Comparison of ENCODE assay signal across 8 cellular contexts in the genomic region with DNA sequence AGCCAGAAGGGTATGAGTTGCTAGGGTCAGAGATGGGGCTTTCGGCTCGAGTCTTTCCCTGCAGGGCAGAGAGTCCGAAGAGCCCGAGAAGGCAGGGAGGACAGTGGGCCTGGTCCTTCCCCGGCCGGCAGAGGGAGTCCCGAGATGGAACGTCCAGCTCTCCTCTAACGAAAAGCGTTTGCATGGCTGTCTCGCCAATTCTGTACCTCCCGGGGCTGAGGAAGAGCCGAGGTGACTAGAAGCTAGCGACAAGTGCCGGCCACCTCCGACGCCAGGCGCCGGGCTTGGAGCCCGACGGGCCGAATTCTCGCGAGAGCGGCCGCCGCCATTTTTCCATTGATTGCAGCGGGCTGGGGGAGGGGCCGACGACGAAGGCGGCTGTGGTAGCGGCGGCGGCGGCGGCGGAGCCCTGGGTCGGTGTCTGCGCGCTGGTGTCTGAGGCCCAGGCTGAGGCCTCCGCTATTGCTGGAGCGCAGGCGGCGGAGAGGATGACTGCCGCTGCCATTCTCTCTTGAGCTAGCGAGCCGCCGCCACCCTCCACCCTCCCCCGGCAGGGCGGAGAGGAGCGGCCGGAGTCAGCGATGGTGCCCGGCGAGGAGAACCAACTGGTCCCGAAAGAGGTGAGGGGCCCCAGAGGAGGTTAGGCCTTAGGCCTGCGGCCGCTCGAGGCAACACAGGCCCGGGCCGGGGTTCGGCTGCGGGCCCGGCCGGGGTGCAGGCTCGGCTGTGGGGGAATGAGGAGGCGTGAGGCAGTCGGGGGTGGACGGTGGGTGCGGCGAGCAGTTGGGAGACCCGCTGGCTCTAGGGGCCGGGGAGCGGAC. TPM values are rescaled to one million over a fixed set of nuclear protein-coding genes. Genes with fewer than 3 reads are reported as not detected.
DNase-seq lines count a peak whose midpoint lies in the region; ATAC-seq and TF ChIP-seq lines count a peak whose summit lies in the region.

A gene with protein sequence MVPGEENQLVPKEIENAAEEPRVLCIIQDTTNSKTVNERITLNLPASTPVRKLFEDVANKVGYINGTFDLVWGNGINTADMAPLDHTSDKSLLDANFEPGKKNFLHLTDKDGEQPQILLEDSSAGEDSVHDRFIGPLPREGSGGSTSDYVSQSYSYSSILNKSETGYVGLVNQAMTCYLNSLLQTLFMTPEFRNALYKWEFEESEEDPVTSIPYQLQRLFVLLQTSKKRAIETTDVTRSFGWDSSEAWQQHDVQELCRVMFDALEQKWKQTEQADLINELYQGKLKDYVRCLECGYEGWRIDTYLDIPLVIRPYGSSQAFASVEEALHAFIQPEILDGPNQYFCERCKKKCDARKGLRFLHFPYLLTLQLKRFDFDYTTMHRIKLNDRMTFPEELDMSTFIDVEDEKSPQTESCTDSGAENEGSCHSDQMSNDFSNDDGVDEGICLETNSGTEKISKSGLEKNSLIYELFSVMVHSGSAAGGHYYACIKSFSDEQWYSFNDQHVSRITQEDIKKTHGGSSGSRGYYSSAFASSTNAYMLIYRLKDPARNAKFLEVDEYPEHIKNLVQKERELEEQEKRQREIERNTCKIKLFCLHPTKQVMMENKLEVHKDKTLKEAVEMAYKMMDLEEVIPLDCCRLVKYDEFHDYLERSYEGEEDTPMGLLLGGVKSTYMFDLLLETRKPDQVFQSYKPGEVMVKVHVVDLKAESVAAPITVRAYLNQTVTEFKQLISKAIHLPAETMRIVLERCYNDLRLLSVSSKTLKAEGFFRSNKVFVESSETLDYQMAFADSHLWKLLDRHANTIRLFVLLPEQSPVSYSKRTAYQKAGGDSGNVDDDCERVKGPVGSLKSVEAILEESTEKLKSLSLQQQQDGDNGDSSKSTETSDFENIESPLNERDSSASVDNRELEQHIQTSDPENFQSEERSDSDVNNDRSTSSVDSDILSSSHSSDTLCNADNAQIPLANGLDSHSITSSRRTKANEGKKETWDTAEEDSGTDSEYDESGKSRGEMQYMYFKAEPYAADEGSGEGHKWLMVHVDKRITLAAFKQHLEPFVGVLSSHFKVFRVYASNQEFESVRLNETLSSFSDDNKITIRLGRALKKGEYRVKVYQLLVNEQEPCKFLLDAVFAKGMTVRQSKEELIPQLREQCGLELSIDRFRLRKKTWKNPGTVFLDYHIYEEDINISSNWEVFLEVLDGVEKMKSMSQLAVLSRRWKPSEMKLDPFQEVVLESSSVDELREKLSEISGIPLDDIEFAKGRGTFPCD (N-terminal part only) (plus strand): TSS at position 368 of the 821 bp plus-strand sequence. CDS start 214 bp downstream, at position 582.

- H3K36me3 ChIP-seq in kidney epithelial cell (ENCODE audit: control insufficient read depth, insufficient read depth, low read length) = no peaks in the 10 kb centered on the region

- no peaks in the 10 kb centered on the region for H3K27me3 ChIP-seq in kidney epithelial cell (ENCODE audit: control insufficient read depth, insufficient read depth, low read length)

- ATAC-seq in GM19043 (IDR thresholded peaks at IDR 0.05; ENCODE audit: low read depth, unreplicated experiment) (peak; percentile 61), HG03342 (IDR thresholded peaks at IDR 0.05; ENCODE audit: unreplicated experiment) (peak; percentile 71)
- ATAC-seq in activated CD4-positive, CD25-positive, alpha-beta regulatory T cell treated with anti-CD3 and anti-CD28 coated beads, Interleukin-2, amount 50 U/mL, for 24 hours = peak; percentile 72 to 78

- peak within 1 kb of the TSS; percentile 86 for H3K4me3 ChIP-seq in kidney epithelial cell (ENCODE audit: low read depth, low read length)

- peak; percentile 71 for TF ChIP-seq CTCF in kidney epithelial cell (IDR thresholded peaks at IDR 0.05; ENCODE audit: insufficient read depth, low read length, poor library complexity, severe bottlenecking)

- DNase-seq in Ammon's horn (ENCODE audit: low spot score) (peak; percentile 82), NCI-H345 (lab: John Stamatoyannopoulos, UW) (peak; percentile 87), cerebellar cortex (ENCODE audit: low spot score) (peak; percentile 90), kidney epithelial cell (ENCODE audit: low read depth) (no peak)
- DNase-seq in stimulated activated CD4-positive, alpha-beta T cell treated with anti-CD3 and anti-CD28 coated beads, Interleukin-15, amount 100 ng/mL, for 48 hours (ENCODE audit: low read depth in 2 of 2) = peak; percentile 83 to 91

RNA-seq across cellular contexts. Expression of the gene that starts here (rescaled TPM):
- total RNA-seq in kidney epithelial cell = 46.3 and 46.5 TPM in 2 replicates
